ENCODE assay signal across 8 cellular contexts in the genomic region with DNA sequence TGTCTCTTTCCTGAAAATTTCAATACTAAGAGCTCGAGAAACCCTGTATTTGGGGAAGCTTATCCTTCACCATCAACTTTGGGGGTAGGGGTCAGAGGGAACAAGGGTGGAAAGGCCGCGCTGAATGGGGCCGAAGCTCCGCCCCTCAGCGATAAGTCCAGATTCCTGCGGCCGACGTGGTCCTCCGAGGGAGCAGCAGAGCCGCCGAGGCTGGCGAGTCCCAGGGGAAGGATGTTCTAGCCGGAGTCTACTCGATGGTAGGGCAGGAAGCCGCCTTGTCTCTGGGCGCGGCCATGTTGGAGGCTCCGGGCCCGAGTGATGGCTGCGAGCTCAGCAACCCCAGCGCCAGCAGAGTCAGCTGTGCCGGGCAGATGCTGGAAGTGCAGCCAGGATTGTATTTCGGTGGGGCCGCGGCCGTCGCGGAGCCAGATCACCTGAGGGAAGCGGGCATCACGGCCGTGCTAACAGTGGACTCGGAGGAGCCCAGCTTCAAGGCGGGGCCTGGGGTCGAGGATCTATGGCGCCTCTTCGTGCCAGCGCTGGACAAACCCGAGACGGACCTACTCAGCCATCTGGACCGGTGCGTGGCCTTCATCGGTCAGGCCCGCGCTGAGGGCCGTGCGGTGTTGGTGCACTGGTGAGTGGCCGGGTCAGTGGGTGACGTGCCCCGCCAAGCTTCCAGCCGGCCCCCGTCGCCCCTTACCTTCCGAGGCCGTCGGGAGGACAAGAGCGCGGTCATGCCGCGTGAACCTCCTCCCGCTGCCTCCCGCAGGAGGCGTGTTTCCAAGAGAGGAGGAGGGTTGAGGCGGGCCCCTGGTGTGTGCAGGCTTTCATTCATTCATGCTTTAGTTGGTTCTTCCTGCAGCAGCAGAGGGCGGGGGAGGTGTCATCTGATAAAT. TPM values are rescaled to one million over a fixed set of nuclear protein-coding genes. Genes with fewer than 3 reads are reported as not detected.
A peak's percentile ranks its signal among the peaks of the same experiment; 100 is the strongest.
DNase-seq lines count a peak whose midpoint lies in the region; ATAC-seq lines count a peak whose summit lies in the region.

A gene with protein sequence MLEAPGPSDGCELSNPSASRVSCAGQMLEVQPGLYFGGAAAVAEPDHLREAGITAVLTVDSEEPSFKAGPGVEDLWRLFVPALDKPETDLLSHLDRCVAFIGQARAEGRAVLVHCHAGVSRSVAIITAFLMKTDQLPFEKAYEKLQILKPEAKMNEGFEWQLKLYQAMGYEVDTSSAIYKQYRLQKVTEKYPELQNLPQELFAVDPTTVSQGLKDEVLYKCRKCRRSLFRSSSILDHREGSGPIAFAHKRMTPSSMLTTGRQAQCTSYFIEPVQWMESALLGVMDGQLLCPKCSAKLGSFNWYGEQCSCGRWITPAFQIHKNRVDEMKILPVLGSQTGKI (plus strand): TSS at position 278 of the 899 bp plus-strand sequence. CDS start 16 bp downstream, at position 294.

- POLR2A ChIA-PET in activated CD8-positive, alpha-beta memory T cell treated with anti-CD3 and anti-CD28 coated beads for 36 hours (lab: Charles Lee): interaction anchor here (1.2 to 1.3 kb wide), 2 partner anchors 17 to 23 kb away, joined by 3 to 7 read pairs; a partner anchor contains a TSS

- CTCF ChIA-PET in activated CD8-positive, alpha-beta memory T cell treated with anti-CD3 and anti-CD28 coated beads for 36 hours (lab: Charles Lee): interaction anchor here (1.2 to 1.6 kb wide), 4 partner anchors 8 to 254 kb away, joined by 3 to 8 read pairs (median 3); no protein-coding TSS in a partner anchor

- H3K4me1 ChIP-seq in effector memory CD4-positive, alpha-beta T cell (ENCODE audit: control insufficient read depth, insufficient read depth, low read length, poor library complexity, severe bottlenecking): no peaks in the 10 kb centered on the region

- ATAC-seq in GM19463 (IDR thresholded peaks at IDR 0.05; ENCODE audit: unreplicated experiment): peak; percentile 97

- no peaks in the 10 kb centered on the region for H3K9me3 ChIP-seq in effector memory CD4-positive, alpha-beta T cell (ENCODE audit: control insufficient read depth, low read length)

- peak; percentile 97 for DNase-seq in COLO668 (lab: John Stamatoyannopoulos, UW; ENCODE audit: unreplicated experiment)
- DNase-seq in HPDE6-E6E7 (ENCODE audit: extremely low spot score): peak; percentile 93
- peak; percentile 92 to 96 for DNase-seq in NOMO-1 (lab: John Stamatoyannopoulos, UW; ENCODE audit: unreplicated experiment in 2 of 2)
- peak; percentile 66 to 75 (median 75) for DNase-seq in effector memory CD4-positive, alpha-beta T cell
- DNase-seq in medulla oblongata (ENCODE audit: extremely low spot score): peak; percentile 95
- peak; percentile 72 for DNase-seq in stimulated activated CD8-positive, alpha-beta memory T cell treated with anti-CD3 and anti-CD28 coated beads, Interleukin-12 subunit alpha, Interleukin-12 subunit beta, amount 100 ng/mL, for 1 hour (ENCODE audit: low read depth)

- H3K36me3 ChIP-seq in effector memory CD4-positive, alpha-beta T cell (ENCODE audit: control insufficient read depth, insufficient read depth, low read length): peaks cover 26% of the 10 kb centered on the region

- peak within 1 kb of the TSS; percentile 66 for H3K27ac ChIP-seq in effector memory CD4-positive, alpha-beta T cell (ENCODE audit: insufficient read depth, low read length, poor library complexity, severe bottlenecking)

- H3K4me3 ChIP-seq in effector memory CD4-positive, alpha-beta T cell (ENCODE audit: insufficient read depth, low read depth, low read length, poor library complexity, severe bottlenecking): peak within 1 kb of the TSS; percentile 82

- H3K27me3 ChIP-seq in effector memory CD4-positive, alpha-beta T cell (replicated peaks; ENCODE audit: control insufficient read depth, insufficient read depth, low read length, poor library complexity, severe bottlenecking): no peaks in the 10 kb centered on the region

RNA-seq across cellular contexts. Expression of the gene that starts here (rescaled TPM):
- 10 to 100 TPM; 38.8 to 39.1 TPM for total RNA-seq in activated CD8-positive, alpha-beta memory T cell treated with anti-CD3 and anti-CD28 coated beads for 36 hours

Comparison
In these comparisons a context has a peak if more than half of its experiments do, and no peak if none do; other contexts are left out.
1. Peak in every context shown above with its lines: DNase-seq, ATAC-seq, H3K4me3 ChIP-seq and H3K27ac ChIP-seq.